24 cellular contexts compared by ENCODE assay signal in the genomic region with DNA sequence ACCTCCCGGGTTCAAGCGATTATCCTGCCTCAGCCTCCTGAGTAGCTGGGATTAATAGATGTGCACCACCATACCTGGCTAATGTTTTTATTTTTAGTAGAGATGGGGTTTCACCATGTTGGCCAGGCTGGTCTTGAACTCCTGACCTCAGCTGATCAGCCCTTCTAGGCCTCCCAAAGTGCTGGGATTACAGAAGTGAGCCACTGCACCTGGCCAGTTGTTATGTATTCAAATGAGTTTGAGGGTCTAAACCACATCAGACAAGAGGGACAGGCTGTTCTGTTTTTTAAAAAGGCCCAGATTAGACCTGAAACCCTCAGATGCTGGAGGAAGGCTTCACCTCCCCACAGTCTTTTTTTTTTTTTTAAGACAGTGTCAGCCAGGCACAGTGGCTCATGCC. TPM values are rescaled to one million over a fixed set of nuclear protein-coding genes. Genes with fewer than 3 reads are reported as not detected.
A peak's percentile ranks its signal among the peaks of the same experiment; 100 is the strongest.
DNase-seq lines count a peak whose midpoint lies in the region; ATAC-seq, FAIRE-seq and TF ChIP-seq lines count a peak whose summit lies in the region.
"Had no signal": no experiment of that assay in that cellular context is flagged by ENCODE, and none has a peak within 500 bp of the region (broad histone marks: within the 10 kb centered on the region; RNA-seq: fewer than 3 reads in every experiment).

No MANE protein-coding gene starts in this region.

- intact Hi-C loops in HepG2 (cut with micrococcal nuclease; ENCODE audit: unreplicated experiment) (no loop called here), right lobe of liver (cut with DNase I) (no loop called here)

- H3K4me1 ChIP-seq in HepG2 (ENCODE audit: insufficient read depth, low read length), result peaks cover 27% of the 10 kb centered on the region
- H3K4me1 ChIP-seq in right lobe of liver, result peaks cover 0 to 5% (median 0%) of the 10 kb centered on the region in 4 donors
- H3K4me1 ChIP-seq in OCI-LY3 (ENCODE audit: low read length), result peaks cover 36% of the 10 kb centered on the region

- TF ChIP-seq EP300 in HepG2 (IDR thresholded peaks at IDR 0.05; ENCODE audit: low read depth in 2 of 2, low read length in 2 of 2) (no peak), HepG2 (CRISPR knock-in tag; IDR thresholded peaks at IDR 0.05; ENCODE audit: borderline replicate concordance) (no peak)

- in situ Hi-C loops in HepG2 (cut with HindIII; ENCODE audit: extremely low pct_ligation_motif_present, low pct_unique_long_range_greater_than_20kb), result no loop called here

- 77% methylated on average over 2 of the region's 2 CpGs for WGBS in HepG2 (ENCODE audit: low lambda C conversion rate)
- 100% methylated on average over 2 of the region's 2 CpGs for WGBS in right lobe of liver (ENCODE audit: insufficient coverage, low coverage, low lambda C conversion rate, missing lambda C conversion rate)

- POLR2A ChIA-PET in HepG2 (lab: Yijun Ruan, JAX), result no interaction called here

- H2AFZ ChIP-seq in HepG2 (ENCODE audit: low read length) (no peak overlapping the region), OCI-LY3 (ENCODE audit: low read depth, low read length) (no peak overlapping the region)
- H2AFZ ChIP-seq: GM23248 had no signal

- no peak for TF ChIP-seq RAD21 in HepG2 (CRISPR knock-in tag; IDR thresholded peaks at IDR 0.05)

- no peaks in the 10 kb centered on the region for H3K9me3 ChIP-seq in HepG2 (ENCODE audit: low read length)
- H3K9me3 ChIP-seq in right lobe of liver, result no peaks in the 10 kb centered on the region
- H3K9me3 ChIP-seq in OCI-LY3 (ENCODE audit: insufficient read depth, low read length), result peaks cover 3% of the 10 kb centered on the region; the same call in 1 of the 2 replicates

- BruUV-seq in HepG2 (replicated peaks; lab: Mats Ljungman, UMichigan), result no TSS peak

- no peak for TF ChIP-seq CTCF in HepG2 (CRISPR knock-in tag; IDR thresholded peaks at IDR 0.05)
- no peak for TF ChIP-seq CTCF in right lobe of liver (IDR thresholded peaks at IDR 0.05)
- TF ChIP-seq CTCF in OCI-LY3 (IDR thresholded peaks at IDR 0.05; ENCODE audit: low read depth, low read length), result no peak

- CTCF ChIA-PET in HepG2 (lab: Yijun Ruan, JAX; ENCODE audit: low intra/inter-chr PET ratio, low total read pairs), result no interaction called here

- no peak overlapping the region for H3K4me2 ChIP-seq in HepG2 (ENCODE audit: low read depth, low read length)
- peak overlapping the region; percentile 10; the same call in 1 of the 2 replicates for H3K4me2 ChIP-seq in OCI-LY3 (ENCODE audit: low read length)

- H3K27me3 ChIP-seq in HepG2 (ENCODE audit: control insufficient read depth in 1 of 2, insufficient read depth in 2 of 2, low read length in 2 of 2), result peaks cover 0 to 7% of the 10 kb centered on the region in 2 experiments; a peak in 2 of 5 replicates
- no peaks in the 10 kb centered on the region for H3K27me3 ChIP-seq in right lobe of liver
- no peaks in the 10 kb centered on the region for H3K27me3 ChIP-seq in OCI-LY3 (ENCODE audit: low read depth, low read length)

- no peaks in the 10 kb centered on the region for H3K79me2 ChIP-seq in HepG2 (ENCODE audit: insufficient read depth, low read length)
- H3K79me2 ChIP-seq in OCI-LY3 (ENCODE audit: low read length), result no peaks in the 10 kb centered on the region

- H3K27ac ChIP-seq in HepG2 (ENCODE audit: extremely low read length, insufficient read depth, low read length), result no peak overlapping the region
- H3K27ac ChIP-seq in right lobe of liver, result no peak overlapping the region
- H3K27ac ChIP-seq in OCI-LY3 (ENCODE audit: low read length), result no peak overlapping the region
- H3K27ac ChIP-seq: 22Rv1, GM23248 had no signal

- ATAC-seq in HepG2 (no peak), right lobe of liver (no peak), HG02759 (IDR thresholded peaks at IDR 0.05; ENCODE audit: unreplicated experiment) (peak; percentile 28), HG02884 (IDR thresholded peaks at IDR 0.05; ENCODE audit: unreplicated experiment) (no peak)
- ATAC-seq: SK-N-SH treated with all-trans-retinoic acid at 6 μM for 48 hours had no signal

- TF ChIP-seq POLR2A in HepG2 (IDR thresholded peaks at IDR 0.05; ENCODE audit: insufficient read depth in 1 of 2, low read depth in 2 of 2, low read length in 2 of 2) (no peak), right lobe of liver (IDR thresholded peaks at IDR 0.05) (no peak)

- FAIRE-seq in HepG2 (lab: Jason Lieb, UNC), result no peak
- FAIRE-seq: RCC 7860 had no signal

- no peaks in the 10 kb centered on the region for H3K36me3 ChIP-seq in HepG2 (replicated peaks in 1 of 2; ENCODE audit: control insufficient read depth in 1 of 2, insufficient read depth in 2 of 2, low read length in 2 of 2)
- H3K36me3 ChIP-seq in right lobe of liver, result no peaks in the 10 kb centered on the region
- no peaks in the 10 kb centered on the region for H3K36me3 ChIP-seq in OCI-LY3 (replicated peaks; ENCODE audit: low read depth, low read length)

- no peaks in the 10 kb centered on the region for H4K20me1 ChIP-seq in HepG2 (ENCODE audit: insufficient read depth, low read length)
- no peaks in the 10 kb centered on the region for H4K20me1 ChIP-seq in OCI-LY3 (ENCODE audit: insufficient read depth, low read length)

- H3K4me3 ChIP-seq in HepG2 (replicated peaks in 1 of 3; ENCODE audit: insufficient read depth in 1 of 3, low read depth in 2 of 3, low read length in 3 of 3) (no peak overlapping the region), right lobe of liver (no peak overlapping the region), OCI-LY3 (ENCODE audit: low read length) (no peak overlapping the region)
- H3K4me3 ChIP-seq: GM23248 had no signal

- H3K9ac ChIP-seq in HepG2 (ENCODE audit: insufficient read depth, low read depth, low read length) (no peak overlapping the region), OCI-LY3 (ENCODE audit: low read length) (no peak overlapping the region)
- H3K9ac ChIP-seq: GM23248 had no signal

- DNase-seq in HepG2 (ENCODE audit: low spot score) (no peak), right lobe of liver (no peak), midbrain (lab: John Stamatoyannopoulos, UW) (no peak), NCI-H774 (lab: John Stamatoyannopoulos, UW) (no peak)
- no peak for DNase-seq in stimulated activated CD4-positive, alpha-beta T cell treated with anti-CD3 and anti-CD28 coated beads, Interleukin-2, amount 100 ng/mL, for 48 hours
- DNase-seq: activated CD8-positive, alpha-beta memory T cell treated with anti-CD3 and anti-CD28 coated beads, Interleukin-2, amount 50 U/mL, for 48 hours; activated naive CD8-positive, alpha-beta T cell treated with anti-CD3 and anti-CD28 coated beads, Interleukin-2, amount 10 ng/mL, durations not matched to agents 7 days and 5 days; CD8-positive, alpha-beta memory T cell; GM23248; head of caudate nucleus; HFFc6; KBM-7; mammary epithelial cell; MV-4-11; naive B cell; NCI-H187 treated with DMSO at 0.1 percent for 48 hours; NCI-H2227 treated with DMSO at 0.1 percent for 48 hours; stimulated activated CD4-positive, alpha-beta T cell treated with anti-CD3 and anti-CD28 coated beads, Interleukin-4, amount 100 ng/mL, for 4 hours had no signal

RNA-seq across cellular contexts. Expression of a gene that starts 4.1 kb away (rescaled TPM):
- total RNA-seq in HepG2 (2016; rRNA removed; fragmentation: Illumina TruSeq; extraction: Trizol) (2.5 and 5.8 TPM in 2 replicates), right lobe of liver (10 to 100 TPM in 1 of 6 experiments, 1 to 10 TPM in 5; 1.7 to 13.8 (median 3.6) TPM)
- total RNA-seq in HepG2 (2016; cell fraction: cytosol; rRNA removed; fragmentation: Illumina TruSeq; extraction: Trizol; ENCODE audit: low read depth), result 2.5 and 4.4 TPM in 2 replicates
- 4.1 and 5.3 TPM in 2 replicates for total RNA-seq in HepG2 (2016; cell fraction: insoluble cytoplasmic fraction; rRNA removed; fragmentation: Illumina TruSeq; extraction: Trizol)
- 3.0 and 4.9 TPM in 2 replicates for total RNA-seq in HepG2 (2016; cell fraction: membrane; rRNA removed; fragmentation: Illumina TruSeq; extraction: Trizol)
- total RNA-seq in HepG2 (2016; cell fraction: nucleus; rRNA removed; fragmentation: Illumina TruSeq; extraction: Trizol), result 3.3 and 6.5 TPM in 2 replicates
- polyA plus RNA-seq in HepG2 (2011; rRNA removed), result 137 and 149 TPM in 2 replicates
- 115 and 170 TPM in 2 replicates for polyA plus RNA-seq in HepG2 (2011; cell fraction: cytosol; rRNA removed)
- 334 and 438 TPM in 2 replicates for polyA plus RNA-seq in HepG2 (2011; cell fraction: nucleus; rRNA removed)
- polyA plus RNA-seq in HepG2 (2012), result 64.5 and 105 TPM in 2 replicates
- 3.0 and 3.3 TPM in 2 replicates for polyA plus RNA-seq in HepG2 (2016; cell fraction: cytosol; fragmentation: Illumina TruSeq; extraction: Trizol; ENCODE audit: low read depth)
- polyA plus RNA-seq in HepG2 (2016; cell fraction: insoluble cytoplasmic fraction; fragmentation: Illumina TruSeq; extraction: Trizol; ENCODE audit: low read depth), result 2.3 and 4.7 TPM in 2 replicates
- 3.0 TPM in 2 replicates for polyA plus RNA-seq in HepG2 (2016; cell fraction: membrane; fragmentation: Illumina TruSeq; extraction: Trizol; ENCODE audit: low read depth)
- polyA plus RNA-seq in HepG2 (2016; cell fraction: nucleus; fragmentation: Illumina TruSeq; extraction: Trizol; ENCODE audit: insufficient read depth, low read depth), result 9.7 and 14.0 TPM in 2 replicates
- polyA minus RNA-seq in HepG2 (2011; rRNA and poly(A)+ RNA removed; ENCODE audit: low replicate concordance), result 2.7 and 72.2 TPM in 2 replicates
- polyA minus RNA-seq in HepG2 (2011; cell fraction: cytosol; rRNA and poly(A)+ RNA removed), result 33.7 and 35.8 TPM in 2 replicates
- 26.8 and 32.9 TPM in 2 replicates for polyA minus RNA-seq in HepG2 (2011; cell fraction: nucleus; rRNA and poly(A)+ RNA removed)

RNA-seq across cellular contexts. Expression of a gene that starts 53.2 kb away (rescaled TPM):
- total RNA-seq in HepG2 (2016; rRNA removed; fragmentation: Illumina TruSeq; extraction: Trizol) (431 and 439 TPM in 2 replicates), right lobe of liver (10 to 100 TPM; 35.5 to 72.0 (median 53.3) TPM)
- total RNA-seq in HepG2 (2016; cell fraction: cytosol; rRNA removed; fragmentation: Illumina TruSeq; extraction: Trizol; ENCODE audit: low read depth), result 101 and 106 TPM in 2 replicates
- 375 and 428 TPM in 2 replicates for total RNA-seq in HepG2 (2016; cell fraction: insoluble cytoplasmic fraction; rRNA removed; fragmentation: Illumina TruSeq; extraction: Trizol)
- total RNA-seq in HepG2 (2016; cell fraction: membrane; rRNA removed; fragmentation: Illumina TruSeq; extraction: Trizol), result 226 and 229 TPM in 2 replicates
- 227 and 285 TPM in 2 replicates for total RNA-seq in HepG2 (2016; cell fraction: nucleus; rRNA removed; fragmentation: Illumina TruSeq; extraction: Trizol)
- polyA plus RNA-seq in HepG2 (2011; rRNA removed), result 369 and 408 TPM in 2 replicates
- 458 and 619 TPM in 2 replicates for polyA plus RNA-seq in HepG2 (2011; cell fraction: cytosol; rRNA removed)
- 810 and 933 TPM in 2 replicates for polyA plus RNA-seq in HepG2 (2011; cell fraction: nucleus; rRNA removed)
- polyA plus RNA-seq in HepG2 (2012), result 457 and 478 TPM in 2 replicates
- 121 and 137 TPM in 2 replicates for polyA plus RNA-seq in HepG2 (2016; cell fraction: cytosol; fragmentation: Illumina TruSeq; extraction: Trizol; ENCODE audit: low read depth)
- 374 and 508 TPM in 2 replicates for polyA plus RNA-seq in HepG2 (2016; cell fraction: insoluble cytoplasmic fraction; fragmentation: Illumina TruSeq; extraction: Trizol; ENCODE audit: low read depth)
- polyA plus RNA-seq in HepG2 (2016; cell fraction: membrane; fragmentation: Illumina TruSeq; extraction: Trizol; ENCODE audit: low read depth), result 213 and 247 TPM in 2 replicates
- 541 and 549 TPM in 2 replicates for polyA plus RNA-seq in HepG2 (2016; cell fraction: nucleus; fragmentation: Illumina TruSeq; extraction: Trizol; ENCODE audit: insufficient read depth, low read depth)
- polyA minus RNA-seq in HepG2 (2011; rRNA and poly(A)+ RNA removed; ENCODE audit: low replicate concordance), result 283 and 707 TPM in 2 replicates
- 243 and 283 TPM in 2 replicates for polyA minus RNA-seq in HepG2 (2011; cell fraction: cytosol; rRNA and poly(A)+ RNA removed)
- polyA minus RNA-seq in HepG2 (2011; cell fraction: nucleus; rRNA and poly(A)+ RNA removed), result 258 and 260 TPM in 2 replicates

RNA-seq across cellular contexts. Expression of a gene that starts 53.2 kb away (rescaled TPM):
- total RNA-seq in HepG2 (2016; rRNA removed; fragmentation: Illumina TruSeq; extraction: Trizol), result 104 and 111 TPM in 2 replicates
- 14.8 and 16.3 TPM in 2 replicates for total RNA-seq in HepG2 (2016; cell fraction: cytosol; rRNA removed; fragmentation: Illumina TruSeq; extraction: Trizol; ENCODE audit: low read depth)
- total RNA-seq in HepG2 (2016; cell fraction: insoluble cytoplasmic fraction; rRNA removed; fragmentation: Illumina TruSeq; extraction: Trizol), result 99.0 and 104 TPM in 2 replicates
- 35.0 and 42.5 TPM in 2 replicates for total RNA-seq in HepG2 (2016; cell fraction: membrane; rRNA removed; fragmentation: Illumina TruSeq; extraction: Trizol)
- 73.6 and 78.3 TPM in 2 replicates for total RNA-seq in HepG2 (2016; cell fraction: nucleus; rRNA removed; fragmentation: Illumina TruSeq; extraction: Trizol)
- 84.9 and 97.9 TPM in 2 replicates for polyA plus RNA-seq in HepG2 (2011; rRNA removed)
- 68.6 and 77.9 TPM in 2 replicates for polyA plus RNA-seq in HepG2 (2011; cell fraction: cytosol; rRNA removed)
- polyA plus RNA-seq in HepG2 (2011; cell fraction: nucleus; rRNA removed), result 101 and 129 TPM in 2 replicates
- 41.4 and 42.7 TPM in 2 replicates for polyA plus RNA-seq in HepG2 (2012)
- polyA plus RNA-seq in HepG2 (2016; cell fraction: cytosol; fragmentation: Illumina TruSeq; extraction: Trizol; ENCODE audit: low read depth), result 1.7 and 2.2 TPM in 2 replicates
- polyA plus RNA-seq in HepG2 (2016; cell fraction: insoluble cytoplasmic fraction; fragmentation: Illumina TruSeq; extraction: Trizol; ENCODE audit: low read depth), result 58.1 and 68.5 TPM in 2 replicates
- 8.8 and 10.1 TPM in 2 replicates for polyA plus RNA-seq in HepG2 (2016; cell fraction: membrane; fragmentation: Illumina TruSeq; extraction: Trizol; ENCODE audit: low read depth)
- 74.6 and 75.6 TPM in 2 replicates for polyA plus RNA-seq in HepG2 (2016; cell fraction: nucleus; fragmentation: Illumina TruSeq; extraction: Trizol; ENCODE audit: insufficient read depth, low read depth)
- polyA minus RNA-seq in HepG2 (2011; rRNA and poly(A)+ RNA removed; ENCODE audit: low replicate concordance), result 373 and 464 TPM in 2 replicates
- polyA minus RNA-seq in HepG2 (2011; cell fraction: cytosol; rRNA and poly(A)+ RNA removed), result 67.4 and 80.5 TPM in 2 replicates
- 128 and 140 TPM in 2 replicates for polyA minus RNA-seq in HepG2 (2011; cell fraction: nucleus; rRNA and poly(A)+ RNA removed)
- 10 to 100 TPM; 13.3 to 32.8 (median 21.0) TPM for total RNA-seq in right lobe of liver
